15 cellular contexts compared by ENCODE assay signal in the genomic region with DNA sequence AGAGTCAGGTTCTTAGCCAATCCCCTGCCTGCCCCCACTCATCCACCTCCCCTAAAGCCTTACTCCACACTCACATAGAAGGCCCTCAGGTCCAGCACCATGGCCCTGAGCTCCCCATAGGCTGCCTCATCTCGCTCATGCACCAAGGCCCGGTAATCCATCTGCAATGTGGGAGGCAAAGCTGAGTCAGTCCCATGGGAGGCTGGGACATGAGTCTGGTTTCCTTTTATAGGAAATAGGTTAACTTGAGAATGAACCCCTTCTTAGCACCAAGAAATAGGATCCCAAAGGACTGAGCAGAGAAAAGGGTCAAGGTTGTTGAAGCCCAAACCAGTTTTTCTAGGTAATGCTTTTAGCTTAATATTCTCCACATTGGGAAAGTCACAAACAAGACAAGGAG. TPM values are rescaled to one million over a fixed set of nuclear protein-coding genes. Genes with fewer than 3 reads are reported as not detected.
DNase-seq lines count a peak whose midpoint lies in the region; ATAC-seq and TF ChIP-seq lines count a peak whose summit lies in the region.
"Had no signal": no experiment of that assay in that cellular context is flagged by ENCODE, and none has a peak within 500 bp of the region (broad histone marks: within the 10 kb centered on the region; RNA-seq: fewer than 3 reads in every experiment).

No MANE protein-coding gene starts in this region.

- ATAC-seq in activated CD8-positive, alpha-beta T cell treated with anti-CD3 and anti-CD28 coated beads for 36 hours = no peak
- ATAC-seq in GM18868 (IDR thresholded peaks at IDR 0.05; ENCODE audit: unreplicated experiment) = no peak

- no peak for DNase-seq in activated naive CD4-positive, alpha-beta T cell treated with Interleukin-2 at 50 U/mL for 16 hours
- DNase-seq in activated CD8-positive, alpha-beta T cell treated with anti-CD3 and anti-CD28 coated beads for 36 hours = no peak
- DNase-seq in foreskin fibroblast (peak; percentile 77 to 83), NCI-H146 (lab: John Stamatoyannopoulos, UW) (no peak), retina (no peak), COLO668 (lab: John Stamatoyannopoulos, UW; ENCODE audit: unreplicated experiment) (no peak)
- DNase-seq: adrenal gland, dermis blood vessel endothelial cell, NCI-H345, PC-9, SW 1271 had no signal

- POLR2A ChIA-PET in activated CD8-positive, alpha-beta T cell treated with anti-CD3 and anti-CD28 coated beads for 36 hours (lab: Charles Lee) = interaction anchor here (0.8 to 10.7 kb wide), 7 partner anchors 10 to 70 kb away, joined by 3 to 178 read pairs (median 4); a partner anchor contains a TSS

- no peak overlapping the region for H3K4me3 ChIP-seq in foreskin fibroblast (ENCODE audit: low read depth in 1 of 2, low read length in 2 of 2)
- H3K4me3 ChIP-seq: adrenal gland, HAP-1, PC-9 had no signal

- H3K4me1 Mint-ChIP-seq in activated naive CD4-positive, alpha-beta T cell treated with anti-CD3 and anti-CD28 coated beads, Interleukin-2, amount 50 U/mL, for 24 hours = peaks cover 63% of the 10 kb centered on the region
- H3K4me1 Mint-ChIP-seq in activated CD8-positive, alpha-beta T cell treated with anti-CD3 and anti-CD28 coated beads for 36 hours (ENCODE audit: low read depth) = peaks cover 54% of the 10 kb centered on the region

- peak overlapping the region; percentile 65 for H3K27ac Mint-ChIP-seq in activated naive CD4-positive, alpha-beta T cell treated with anti-CD3 and anti-CD28 coated beads, Interleukin-2, amount 50 U/mL, for 24 hours
- H3K27ac Mint-ChIP-seq in activated CD8-positive, alpha-beta T cell treated with anti-CD3 and anti-CD28 coated beads for 36 hours = peak overlapping the region; percentile 72

- no peaks in the 10 kb centered on the region for H3K9me3 Mint-ChIP-seq in activated naive CD4-positive, alpha-beta T cell treated with anti-CD3 and anti-CD28 coated beads, Interleukin-2, amount 50 U/mL, for 24 hours
- H3K9me3 Mint-ChIP-seq in activated CD8-positive, alpha-beta T cell treated with anti-CD3 and anti-CD28 coated beads for 36 hours = no peaks in the 10 kb centered on the region
- H3K9me3 Mint-ChIP-seq: mesothelial cell of epicardium had no signal

- CTCF ChIA-PET in activated CD8-positive, alpha-beta T cell treated with anti-CD3 and anti-CD28 coated beads for 36 hours (lab: Charles Lee) = interaction anchor here (1.3 to 1.8 kb wide), 4 partner anchors 17 to 165 kb away, joined by 3 to 10 read pairs (median 6); a partner anchor contains a TSS

- peaks cover 15% of the 10 kb centered on the region for H3K36me3 Mint-ChIP-seq in activated naive CD4-positive, alpha-beta T cell treated with anti-CD3 and anti-CD28 coated beads, Interleukin-2, amount 50 U/mL, for 24 hours
- H3K36me3 Mint-ChIP-seq in activated CD8-positive, alpha-beta T cell treated with anti-CD3 and anti-CD28 coated beads for 36 hours (ENCODE audit: low read depth) = peaks cover 67% of the 10 kb centered on the region

- H3K27me3 Mint-ChIP-seq in activated naive CD4-positive, alpha-beta T cell treated with anti-CD3 and anti-CD28 coated beads, Interleukin-2, amount 50 U/mL, for 24 hours = no peaks in the 10 kb centered on the region
- no peaks in the 10 kb centered on the region for H3K27me3 Mint-ChIP-seq in activated CD8-positive, alpha-beta T cell treated with anti-CD3 and anti-CD28 coated beads for 36 hours

- H3K4me3 Mint-ChIP-seq in activated naive CD4-positive, alpha-beta T cell treated with anti-CD3 and anti-CD28 coated beads, Interleukin-2, amount 50 U/mL, for 24 hours = no peak overlapping the region
- H3K4me3 Mint-ChIP-seq in activated CD8-positive, alpha-beta T cell treated with anti-CD3 and anti-CD28 coated beads for 36 hours = no peak overlapping the region
- H3K4me3 Mint-ChIP-seq: mesothelial cell of epicardium had no signal

- intact Hi-C loops in activated CD8-positive, alpha-beta T cell treated with anti-CD3 and anti-CD28 coated beads for 36 hours (cut with micrococcal nuclease) = no loop called here

- TF ChIP-seq CTCF in activated CD8-positive, alpha-beta T cell treated with anti-CD3 and anti-CD28 coated beads for 36 hours (IDR thresholded peaks at IDR 0.05) = no peak
- no peak for TF ChIP-seq CTCF in foreskin fibroblast (IDR thresholded peaks at IDR 0.05; ENCODE audit: low read depth, low read length)

RNA-seq across cellular contexts. Expression of a gene that starts 2.1 kb away (rescaled TPM):
- total RNA-seq in activated CD8-positive, alpha-beta T cell treated with anti-CD3 and anti-CD28 coated beads for 36 hours = 10 to 100 TPM; 39.0 to 39.9 TPM

RNA-seq across cellular contexts. Expression of a gene that starts 2.9 kb away (rescaled TPM):
- 100 to 1,000 TPM; 440 TPM for total RNA-seq in activated CD8-positive, alpha-beta T cell treated with anti-CD3 and anti-CD28 coated beads for 36 hours

RNA-seq across cellular contexts. Expression of a gene that starts 3.8 kb away (rescaled TPM):
- total RNA-seq in activated CD8-positive, alpha-beta T cell treated with anti-CD3 and anti-CD28 coated beads for 36 hours = 10 to 100 TPM; 71.6 to 75.0 TPM

RNA-seq across cellular contexts. Expression of a gene that starts 7.5 kb away (rescaled TPM):
- total RNA-seq in activated CD8-positive, alpha-beta T cell treated with anti-CD3 and anti-CD28 coated beads for 36 hours = 100 to 1,000 TPM; 451 to 460 TPM

RNA-seq across cellular contexts. Expression of a gene that starts 13.1 kb away (rescaled TPM):
- total RNA-seq in activated CD8-positive, alpha-beta T cell treated with anti-CD3 and anti-CD28 coated beads for 36 hours = under 1 TPM; 0.56 to 0.69 TPM

Comparison
In these comparisons a context has a peak if more than half of its experiments do, and no peak if none do; other contexts are left out.
1. DNase-seq: peak in foreskin fibroblast (2 of 2); none in activated naive CD4-positive, alpha-beta T cell treated with Interleukin-2 at 50 U/mL for 16 hours (single experiment), activated CD8-positive, alpha-beta T cell treated with anti-CD3 and anti-CD28 coated beads for 36 hours (single experiment), NCI-H146 (single experiment), retina (single experiment) and COLO668 (single experiment).